2 cellular contexts compared by ENCODE assay signal in genomic region chr10:101835406-101835805, GRCh38.
TF ChIP-seq lines count a peak whose summit lies in the region.

No MANE protein-coding gene starts in this region.

TF ChIP-seq in GM23338, 12 proteins besides CTCF, POLR2A, EP300 and RAD21:
- TF ChIP-seq EZH2phosphoT487 (IDR thresholded peaks at IDR 0.05; ENCODE audit: unreplicated experiment) (no peak), STAT1 (IDR thresholded peaks at IDR 0.05; ENCODE audit: unreplicated experiment) (no peak), ETS1 (IDR thresholded peaks at IDR 0.05) (no peak), CREB1 (CRISPR knock-in tag; IDR thresholded peaks at IDR 0.05; ENCODE audit: low read depth) (no peak), NANOG (IDR thresholded peaks at IDR 0.05; ENCODE audit: borderline replicate concordance) (no peak), EZH2 (IDR thresholded peaks at IDR 0.05; ENCODE audit: low read depth, unreplicated experiment) (no peak), REST (IDR thresholded peaks at IDR 0.05; ENCODE audit: unreplicated experiment) (no peak), JUNB (IDR thresholded peaks at IDR 0.05; ENCODE audit: unreplicated experiment) (no peak), POLR2AphosphoS5 (IDR thresholded peaks at IDR 0.05; ENCODE audit: low read depth) (no peak), ZNF462 (CRISPR knock-in tag; IDR thresholded peaks at IDR 0.05) (no peak), ZNF331 (CRISPR knock-in tag; IDR thresholded peaks at IDR 0.05; ENCODE audit: low read depth) (no peak), ZNF114 (CRISPR knock-in tag; IDR thresholded peaks at IDR 0.05) (no peak)
TF ChIP-seq in GM23338: peak in this region for 0.

TF ChIP-seq in K562, 482 proteins besides CTCF, POLR2A, EP300 and RAD21:
- TF ChIP-seq ZNF280A (IDR thresholded peaks at IDR 0.05; ENCODE audit: low read depth, partially characterized antibody) (no peak), RBM14 (IDR thresholded peaks at IDR 0.05; ENCODE audit: borderline replicate concordance, insufficient read depth, low read depth, low read length) (no peak), OTX1 (CRISPR knock-in tag; IDR thresholded peaks at IDR 0.05) (no peak), FOXJ2 (tag; IDR thresholded peaks at IDR 0.05) (no peak), ZNF778 (CRISPR knock-in tag; IDR thresholded peaks at IDR 0.05) (no peak), SMARCE1 (IDR thresholded peaks at IDR 0.05) (no peak), ZNF175 (CRISPR knock-in tag; IDR thresholded peaks at IDR 0.05; ENCODE audit: low read depth) (no peak)
